Comparison of ENCODE assay signal across 8 cellular contexts in the genomic region with DNA sequence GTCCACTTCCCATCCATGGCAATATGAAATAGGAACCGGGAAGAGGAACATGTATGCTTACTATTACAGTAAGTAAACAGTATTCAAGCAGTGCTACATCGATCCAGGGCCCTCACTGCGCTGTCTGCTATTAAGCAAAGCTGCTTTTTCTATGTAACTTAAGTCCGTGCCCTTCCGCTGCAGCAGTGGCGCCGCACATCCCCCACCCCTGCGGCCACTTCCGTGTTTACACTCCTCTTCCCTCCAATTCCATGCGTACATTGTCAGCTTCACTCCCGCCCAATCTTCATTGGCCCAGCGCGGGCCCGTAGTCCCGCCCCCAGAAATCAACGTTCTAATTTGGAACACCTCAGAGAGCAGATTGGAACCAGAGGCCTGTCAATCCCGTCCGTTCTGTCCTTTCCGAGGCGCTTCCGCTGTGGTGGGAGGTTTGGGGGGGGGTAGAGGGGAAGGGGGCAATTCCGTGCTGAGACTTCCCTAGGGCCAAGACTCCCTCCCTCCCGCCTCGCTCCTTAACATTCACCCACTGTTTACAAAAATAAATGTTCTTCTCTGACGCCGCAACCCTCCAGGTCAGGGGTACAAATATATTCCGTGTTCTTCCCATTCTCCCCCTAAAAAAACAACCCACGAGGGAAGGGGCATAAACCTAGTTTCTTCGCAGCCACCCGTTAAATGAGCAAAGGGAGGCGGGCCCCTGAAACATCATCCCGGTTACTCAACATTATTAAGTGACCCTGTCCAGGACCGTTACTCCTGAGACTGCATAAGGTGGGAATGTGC.
DNase-seq lines count a peak whose midpoint lies in the region; ATAC-seq and TF ChIP-seq lines count a peak whose summit lies in the region.

No MANE protein-coding gene starts in this region.

- peak overlapping the region; percentile 100 for H3K4me3 Mint-ChIP-seq in central memory CD8-positive, alpha-beta T cell

- peaks cover 26% of the 10 kb centered on the region for H3K4me1 Mint-ChIP-seq in central memory CD8-positive, alpha-beta T cell

- no peaks in the 10 kb centered on the region for H3K27me3 Mint-ChIP-seq in central memory CD8-positive, alpha-beta T cell

- peak overlapping the region; percentile 99 for H3K27ac Mint-ChIP-seq in central memory CD8-positive, alpha-beta T cell (ENCODE audit: low read depth)

- peak; percentile 76 for ATAC-seq in GM19035 (IDR thresholded peaks at IDR 0.05; ENCODE audit: unreplicated experiment)
- peak; percentile 90 for ATAC-seq in HG03342 (IDR thresholded peaks at IDR 0.05; ENCODE audit: unreplicated experiment)
- peak; percentile 80 for ATAC-seq in central memory CD8-positive, alpha-beta T cell (replicated peaks; ENCODE audit: extremely low read depth, poor library complexity, severe bottlenecking)

- no peak for TF ChIP-seq CTCF in AG10803 (conservative IDR thresholded peaks at IDR 0.05; ENCODE audit: low read length)

- peak; percentile 97 for DNase-seq in AG10803 (ENCODE audit: low read depth)
- peak; percentile 89 for DNase-seq in NCI-H345 treated with DMSO at 0.1 percent for 48 hours (lab: John Stamatoyannopoulos, UW; ENCODE audit: unreplicated experiment)
- peak; percentile 80 for DNase-seq in activated CD4-positive, CD25-positive, alpha-beta regulatory T cell treated with anti-CD3 and anti-CD28 coated beads, Interleukin-2, amount 50 U/mL, for 16 hours (ENCODE audit: low read depth, low spot score)
- DNase-seq in central memory CD8-positive, alpha-beta T cell (ENCODE audit: low spot score in 2 of 2) = peak; percentile 80 to 91
- peak; percentile 99 for DNase-seq in inferior parietal cortex (ENCODE audit: extremely low spot score)
- peak; percentile 95 for DNase-seq in smooth muscle cell of the brain vasculature (ENCODE audit: low read depth, low spot score)

- peak overlapping the region; percentile 89 for H3K4me3 ChIP-seq in AG10803 (ENCODE audit: low read length)

- no peaks in the 10 kb centered on the region for H3K9me3 Mint-ChIP-seq in central memory CD8-positive, alpha-beta T cell

- peaks cover 25% of the 10 kb centered on the region for H3K36me3 Mint-ChIP-seq in central memory CD8-positive, alpha-beta T cell (ENCODE audit: insufficient read depth)

Comparison
In these comparisons a context has a peak if more than half of its experiments do, and no peak if none do; other contexts are left out.
1. Peak in every context shown above with its lines: DNase-seq, ATAC-seq and H3K4me3 ChIP-seq.